15 cellular contexts compared by ENCODE assay signal in genomic region chr6:2937627-2938003, GRCh38. TPM values are rescaled to one million over a fixed set of nuclear protein-coding genes. Genes with fewer than 3 reads are reported as not detected.
DNase-seq lines count a peak whose midpoint lies in the region; TF ChIP-seq lines count a peak whose summit lies in the region.
"Had no signal": no experiment of that assay in that cellular context is flagged by ENCODE, and none has a peak within 500 bp of the region (broad histone marks: within the 10 kb centered on the region; RNA-seq: fewer than 3 reads in every experiment).

No MANE protein-coding gene starts in this region.

- no TSS peak for BruUV-seq in OCI-LY7 (replicated peaks; lab: Mats Ljungman, UMichigan)

- H3K4me2 ChIP-seq in MM.1S (ENCODE audit: low read depth, low read length) (peak overlapping the region; percentile 63), OCI-LY7 (ENCODE audit: low read length) (no peak overlapping the region)

- no peak overlapping the region for H2AFZ ChIP-seq in MM.1S (ENCODE audit: low read length)
- no peak overlapping the region for H2AFZ ChIP-seq in OCI-LY7 (ENCODE audit: low read length)

- H3K36me3 ChIP-seq in MM.1S (replicated peaks; ENCODE audit: insufficient read depth, low read length) (no peaks in the 10 kb centered on the region), OCI-LY7 (ENCODE audit: insufficient read depth, low read length) (no peaks in the 10 kb centered on the region)

- H3K9me3 ChIP-seq in MM.1S (replicated peaks; ENCODE audit: insufficient read depth, low read length) (no peaks in the 10 kb centered on the region), OCI-LY7 (ENCODE audit: low read length) (no peaks in the 10 kb centered on the region; the same call in 1 of the 2 replicates)
- H3K9me3 ChIP-seq: Caco-2 had no signal

- POLR2A ChIA-PET in OCI-LY7 (lab: Charles Lee) = no interaction called here

- H3K4me1 ChIP-seq in MM.1S (ENCODE audit: low read length) (peaks cover 25% of the 10 kb centered on the region), OCI-LY7 (ENCODE audit: insufficient read depth, low read length, poor library complexity, severe bottlenecking) (peaks cover 38% of the 10 kb centered on the region)

- no peak for DNase-seq in activated naive CD4-positive, alpha-beta T cell treated with anti-CD3 and anti-CD28 coated beads, Interleukin-2, amount 10 ng/mL, durations not matched to agents 7 days and 5 days
- no peak for DNase-seq in activated naive CD4-positive, alpha-beta T cell treated with anti-CD3 and anti-CD28 coated beads, Interleukin-2, amount 50 U/mL, for 16 hours
- DNase-seq in MM.1S (no peak), osteocyte (ENCODE audit: extremely low spot score, unreplicated experiment) (peak; percentile 51), OCI-LY7 (ENCODE audit: low spot score) (no peak), NCI-H1105 treated with DMSO at 0.1 percent for 48 hours (lab: John Stamatoyannopoulos, UW) (no peak), iPS-NIHi7 (ENCODE audit: extremely low spot score) (no peak)
- DNase-seq: anterior cingulate cortex; cerebellar nuclear complex; effector memory CD8-positive, alpha-beta T cell; NCI-H1930; NCI-H446 treated with DMSO at 0.1 percent for 48 hours had no signal

- peaks cover 30% of the 10 kb centered on the region for H3K9me3 Mint-ChIP-seq in activated naive CD4-positive, alpha-beta T cell treated with anti-CD3 and anti-CD28 coated beads, Interleukin-2, amount 10 ng/mL, durations not matched to agents 7 days and 5 days
- no peaks in the 10 kb centered on the region for H3K9me3 Mint-ChIP-seq in activated naive CD8-positive, alpha-beta T cell (ENCODE audit: low read depth)
- H3K9me3 Mint-ChIP-seq in osteocyte (ENCODE audit: unreplicated experiment) = no peaks in the 10 kb centered on the region
- H3K9me3 Mint-ChIP-seq: effector memory CD8-positive, alpha-beta T cell had no signal

- H3K4me3 Mint-ChIP-seq in activated naive CD4-positive, alpha-beta T cell treated with anti-CD3 and anti-CD28 coated beads, Interleukin-2, amount 10 ng/mL, durations not matched to agents 7 days and 5 days = no peak overlapping the region
- peak overlapping the region; percentile 76 for H3K4me3 Mint-ChIP-seq in activated naive CD8-positive, alpha-beta T cell
- no peak overlapping the region for H3K4me3 Mint-ChIP-seq in osteocyte (ENCODE audit: unreplicated experiment)
- H3K4me3 Mint-ChIP-seq: WTC11 had no signal

- H3F3A ChIP-seq in MM.1S (ENCODE audit: insufficient read depth, low read length) = peaks cover 44% of the 10 kb centered on the region

- H3K27ac Mint-ChIP-seq in activated naive CD4-positive, alpha-beta T cell treated with anti-CD3 and anti-CD28 coated beads, Interleukin-2, amount 10 ng/mL, durations not matched to agents 7 days and 5 days = peak overlapping the region; percentile 98
- peak overlapping the region; percentile 90 for H3K27ac Mint-ChIP-seq in activated naive CD8-positive, alpha-beta T cell
- H3K27ac Mint-ChIP-seq in osteocyte (ENCODE audit: unreplicated experiment) = no peak overlapping the region
- H3K27ac Mint-ChIP-seq: WTC11 had no signal

- H3K27me3 ChIP-seq in MM.1S (replicated peaks; ENCODE audit: insufficient read depth, low read length) = peaks cover 36% of the 10 kb centered on the region

- intact Hi-C loops in OCI-LY7 (cut with micrococcal nuclease; ENCODE audit: unreplicated experiment) = no loop called here

- H3K79me2 ChIP-seq in MM.1S (ENCODE audit: low read length) (no peaks in the 10 kb centered on the region), OCI-LY7 (ENCODE audit: insufficient read depth, low read depth, low read length) (no peaks in the 10 kb centered on the region)

- H3K4me1 Mint-ChIP-seq in activated naive CD4-positive, alpha-beta T cell treated with anti-CD3 and anti-CD28 coated beads, Interleukin-2, amount 10 ng/mL, durations not matched to agents 7 days and 5 days = peaks cover 56% of the 10 kb centered on the region
- peaks cover 51% of the 10 kb centered on the region for H3K4me1 Mint-ChIP-seq in activated naive CD8-positive, alpha-beta T cell (ENCODE audit: low read depth)
- no peaks in the 10 kb centered on the region for H3K4me1 Mint-ChIP-seq in osteocyte (ENCODE audit: unreplicated experiment)

- H3K9ac ChIP-seq in MM.1S (ENCODE audit: low read length) = no peak overlapping the region

- peaks cover 40% of the 10 kb centered on the region for H3K36me3 Mint-ChIP-seq in activated naive CD4-positive, alpha-beta T cell treated with anti-CD3 and anti-CD28 coated beads, Interleukin-2, amount 10 ng/mL, durations not matched to agents 7 days and 5 days
- H3K36me3 Mint-ChIP-seq in activated naive CD8-positive, alpha-beta T cell = peaks cover 5% of the 10 kb centered on the region
- H3K36me3 Mint-ChIP-seq in osteocyte (ENCODE audit: unreplicated experiment) = no peaks in the 10 kb centered on the region

- H3K27me3 Mint-ChIP-seq in activated naive CD4-positive, alpha-beta T cell treated with anti-CD3 and anti-CD28 coated beads, Interleukin-2, amount 10 ng/mL, durations not matched to agents 7 days and 5 days = peaks cover 4% of the 10 kb centered on the region
- H3K27me3 Mint-ChIP-seq in activated naive CD8-positive, alpha-beta T cell = no peaks in the 10 kb centered on the region
- peaks cover 13% of the 10 kb centered on the region for H3K27me3 Mint-ChIP-seq in osteocyte (ENCODE audit: unreplicated experiment)
- H3K27me3 Mint-ChIP-seq: effector memory CD8-positive, alpha-beta T cell had no signal

- no peaks in the 10 kb centered on the region for H3K9me2 ChIP-seq in MM.1S (replicated peaks; ENCODE audit: insufficient read depth, low read length)
- no peaks in the 10 kb centered on the region for H3K9me2 ChIP-seq in OCI-LY7 (ENCODE audit: insufficient read depth, low read length)

- CTCF ChIA-PET in activated naive CD4-positive, alpha-beta T cell treated with anti-CD3 and anti-CD28 coated beads, Interleukin-2, amount 10 ng/mL, durations not matched to agents 7 days and 5 days (lab: Charles Lee) = interaction anchor here (1.8 kb wide), 1 partner anchor 146 kb away, joined by 6 read pairs; no protein-coding TSS in a partner anchor
- CTCF ChIA-PET in OCI-LY7 (lab: Charles Lee; ENCODE audit: unreplicated experiment) = no interaction called here

- no peaks in the 10 kb centered on the region; the same call in 1 of the 2 replicates for H4K20me1 ChIP-seq in MM.1S (ENCODE audit: insufficient read depth, low read length)
- no peaks in the 10 kb centered on the region for H4K20me1 ChIP-seq in OCI-LY7 (ENCODE audit: insufficient read depth, low read length)

- H3K27ac ChIP-seq in MM.1S (ENCODE audit: low read length) (no peak overlapping the region), OCI-LY7 (ENCODE audit: low read depth, low read length, poor library complexity, severe bottlenecking) (no peak overlapping the region)

- TF ChIP-seq CTCF in MM.1S (IDR thresholded peaks at IDR 0.05; ENCODE audit: low read length) (no peak), osteocyte (IDR thresholded peaks at IDR 0.05) (no peak), OCI-LY7 (conservative IDR thresholded peaks at IDR 0.05; ENCODE audit: low read length) (no peak)

- no peak overlapping the region for H3K4me3 ChIP-seq in MM.1S (ENCODE audit: low read length)
- H3K4me3 ChIP-seq in OCI-LY7 (ENCODE audit: low read depth, low read length, poor library complexity, severe bottlenecking) = no peak overlapping the region

RNA-seq across cellular contexts. Expression of gene SERPINB6, which starts 33.8 kb away (rescaled TPM):
- total RNA-seq in osteocyte (90.2 and 93.1 TPM in 2 replicates), OCI-LY7 (2022) (8.9 and 13.2 TPM in 2 replicates)
- not detected in 2 replicates for total RNA-seq in OCI-LY7 (2014; rRNA removed; shearing (Covaris generic))

RNA-seq across cellular contexts. Expression of gene SERPINB9, which starts 34.5 kb away (rescaled TPM):
- total RNA-seq in osteocyte (0.34 and 0.48 TPM in 2 replicates), OCI-LY7 (2022) (166 and 167 TPM in 2 replicates)
- 74.7 and 78.4 TPM in 2 replicates for total RNA-seq in OCI-LY7 (2014; rRNA removed; shearing (Covaris generic))

Comparison
In these comparisons a context has a peak if more than half of its experiments do, and no peak if none do; other contexts are left out.
1. RNA of gene SERPINB9, which starts 34.5 kb away (total RNA-seq): 74.7 to 167 TPM in OCI-LY7; 0.34 to 0.48 TPM in osteocyte; every median in the first group is over 10 times any median in the second.